Comparison of ENCODE assay signal across 8 cellular contexts in genomic region chr4:144647095-144647959, GRCh38. TPM values are rescaled to one million over a fixed set of nuclear protein-coding genes. Genes with fewer than 3 reads are reported as not detected.
DNase-seq lines count a peak whose midpoint lies in the region; ATAC-seq lines count a peak whose summit lies in the region.

No MANE protein-coding gene starts in this region.

- H3K9ac ChIP-seq in skeletal muscle tissue (ENCODE audit: low read depth in 1 of 3, low read length in 3 of 3) = no peak overlapping the region

- H3K27me3 Mint-ChIP-seq in stimulated activated naive CD8-positive, alpha-beta T cell treated with anti-CD3 and anti-CD28 coated beads, Interleukin-15, Interleukin-2, amounts not matched to agents 100 ng/mL and 50 ng/mL, for 24 hours = peaks cover 57% of the 10 kb centered on the region
- H3K27me3 Mint-ChIP-seq in T-helper 17 cell = peaks cover 52% of the 10 kb centered on the region

- H3K36me3 ChIP-seq in skeletal muscle tissue (ENCODE audit: control insufficient read depth in 3 of 3, insufficient read depth in 3 of 3, low read length in 3 of 3) = no peaks in the 10 kb centered on the region

- H3K4me3 ChIP-seq in skeletal muscle tissue (ENCODE audit: low read length in 3 of 3) = peak overlapping the region in 2 of 3 donors; percentile 1 to 63

- no peaks in the 10 kb centered on the region for H3K9me3 ChIP-seq in T-helper 17 cell (ENCODE audit: control insufficient read depth, low read length, poor library complexity, severe bottlenecking)
- no peaks in the 10 kb centered on the region for H3K9me3 ChIP-seq in skeletal muscle tissue (ENCODE audit: control insufficient read depth in 3 of 3, low read length in 3 of 3)

- DNase-seq in stimulated activated naive CD8-positive, alpha-beta T cell treated with anti-CD3 and anti-CD28 coated beads, Interleukin-15, Interleukin-2, amounts not matched to agents 100 U/mL and 50 U/mL, for 24 hours = no peak
- DNase-seq in T-helper 17 cell (no peak), glomerular visceral epithelial cell (ENCODE audit: extremely low spot score) (peak; percentile 46), epidermal melanocyte (ENCODE audit: insufficient read length, low spot score) (no peak)

- H3K27ac ChIP-seq in skeletal muscle tissue (ENCODE audit: low read depth, low read length) = no peak overlapping the region

- no peaks in the 10 kb centered on the region for H3K36me3 Mint-ChIP-seq in stimulated activated naive CD8-positive, alpha-beta T cell treated with anti-CD3 and anti-CD28 coated beads, Interleukin-15, Interleukin-2, amounts not matched to agents 100 ng/mL and 50 ng/mL, for 24 hours (ENCODE audit: low read depth)
- H3K36me3 Mint-ChIP-seq in T-helper 17 cell (ENCODE audit: low read depth) = peaks cover 2% of the 10 kb centered on the region

- peak overlapping the region; percentile 41 for H3K27ac Mint-ChIP-seq in stimulated activated naive CD8-positive, alpha-beta T cell treated with anti-CD3 and anti-CD28 coated beads, Interleukin-15, Interleukin-2, amounts not matched to agents 100 ng/mL and 50 ng/mL, for 24 hours
- H3K27ac Mint-ChIP-seq in T-helper 17 cell = no peak overlapping the region

- H3K9me3 Mint-ChIP-seq in stimulated activated naive CD8-positive, alpha-beta T cell treated with anti-CD3 and anti-CD28 coated beads, Interleukin-15, Interleukin-2, amounts not matched to agents 100 ng/mL and 50 ng/mL, for 24 hours = no peaks in the 10 kb centered on the region

- peaks cover 8 to 12% (median 11%) of the 10 kb centered on the region in 3 donors for H3K4me1 ChIP-seq in skeletal muscle tissue (ENCODE audit: control insufficient read depth in 3 of 3, insufficient read depth in 3 of 3, low read length in 3 of 3)

- peak overlapping the region; percentile 87 for H3K4me3 Mint-ChIP-seq in stimulated activated naive CD8-positive, alpha-beta T cell treated with anti-CD3 and anti-CD28 coated beads, Interleukin-15, Interleukin-2, amounts not matched to agents 100 ng/mL and 50 ng/mL, for 24 hours
- H3K4me3 Mint-ChIP-seq in T-helper 17 cell = peak overlapping the region; percentile 91

- ATAC-seq in stimulated activated naive CD8-positive, alpha-beta T cell treated with anti-CD3 and anti-CD28 coated beads, Interleukin-15, Interleukin-2, amounts not matched to agents 100 U/mL and 50 U/mL, for 24 hours = no peak
- ATAC-seq in T-helper 17 cell (no peak), HG02763 (IDR thresholded peaks at IDR 0.05; ENCODE audit: unreplicated experiment) (no peak), HG03469 (IDR thresholded peaks at IDR 0.05; ENCODE audit: unreplicated experiment) (no peak)

- H3K27me3 ChIP-seq in skeletal muscle tissue (ENCODE audit: control insufficient read depth in 3 of 3, insufficient read depth in 3 of 3, low read length in 3 of 3) = peaks cover 30 to 31% (median 31%) of the 10 kb centered on the region in 3 donors

- peaks cover 22% of the 10 kb centered on the region for H3K4me1 Mint-ChIP-seq in stimulated activated naive CD8-positive, alpha-beta T cell treated with anti-CD3 and anti-CD28 coated beads, Interleukin-15, Interleukin-2, amounts not matched to agents 100 ng/mL and 50 ng/mL, for 24 hours (ENCODE audit: low read depth)
- peaks cover 12% of the 10 kb centered on the region for H3K4me1 Mint-ChIP-seq in T-helper 17 cell

RNA-seq across cellular contexts. Expression of gene HHIP, which starts 1.4 kb away (rescaled TPM):
- total RNA-seq in T-helper 17 cell (not detected), skeletal muscle tissue (8.4 TPM)
